Comparison of ENCODE assay signal across 7 cellular contexts in genomic region chr13:101925731-101926130, GRCh38.
"Had no signal": no experiment of that assay in that cellular context is flagged by ENCODE, and none has a peak within 500 bp of the region (broad histone marks: within the 10 kb centered on the region; RNA-seq: fewer than 3 reads in every experiment).

No MANE protein-coding gene starts in this region.

- H3K4me3 Mint-ChIP-seq: activated CD8-positive, alpha-beta T cell treated with anti-CD3 and anti-CD28 coated beads for 36 hours; activated naive CD8-positive, alpha-beta T cell treated with anti-CD3 and anti-CD28 coated beads, Interleukin-2, amount 50 U/mL, for 24 hours; naive thymus-derived CD4-positive, alpha-beta T cell had no signal

- H3K36me3 Mint-ChIP-seq: naive thymus-derived CD4-positive, alpha-beta T cell had no signal

- H3K27ac Mint-ChIP-seq: activated CD8-positive, alpha-beta T cell treated with anti-CD3 and anti-CD28 coated beads for 36 hours; activated naive CD8-positive, alpha-beta T cell treated with anti-CD3 and anti-CD28 coated beads, Interleukin-2, amount 50 U/mL, for 24 hours; naive thymus-derived CD4-positive, alpha-beta T cell had no signal

- ATAC-seq: activated CD8-positive, alpha-beta T cell treated with anti-CD3 and anti-CD28 coated beads for 36 hours; activated naive CD8-positive, alpha-beta T cell treated with anti-CD3 and anti-CD28 coated beads, Interleukin-2, amount 50 U/mL, for 24 hours; foreskin keratinocyte; naive thymus-derived CD4-positive, alpha-beta T cell had no signal

- H3K4me1 Mint-ChIP-seq: activated naive CD8-positive, alpha-beta T cell treated with anti-CD3 and anti-CD28 coated beads, Interleukin-2, amount 50 U/mL, for 24 hours; naive thymus-derived CD4-positive, alpha-beta T cell had no signal

- H3K9me3 Mint-ChIP-seq: activated CD8-positive, alpha-beta T cell treated with anti-CD3 and anti-CD28 coated beads for 36 hours; activated naive CD8-positive, alpha-beta T cell treated with anti-CD3 and anti-CD28 coated beads, Interleukin-2, amount 50 U/mL, for 24 hours had no signal

- DNase-seq: activated CD4-positive, alpha-beta T cell treated with anti-CD3 and anti-CD28 coated beads for 4 hours; activated CD8-positive, alpha-beta memory T cell treated with anti-CD3 and anti-CD28 coated beads, Interleukin-2, amount 50 U/mL, for 48 hours; activated CD8-positive, alpha-beta T cell treated with anti-CD3 and anti-CD28 coated beads for 36 hours; activated naive CD8-positive, alpha-beta T cell treated with anti-CD3 and anti-CD28 coated beads, Interleukin-2, amount 50 U/mL, for 24 hours; foreskin keratinocyte; naive thymus-derived CD4-positive, alpha-beta T cell; thyroid gland had no signal
